In the genomic region with DNA sequence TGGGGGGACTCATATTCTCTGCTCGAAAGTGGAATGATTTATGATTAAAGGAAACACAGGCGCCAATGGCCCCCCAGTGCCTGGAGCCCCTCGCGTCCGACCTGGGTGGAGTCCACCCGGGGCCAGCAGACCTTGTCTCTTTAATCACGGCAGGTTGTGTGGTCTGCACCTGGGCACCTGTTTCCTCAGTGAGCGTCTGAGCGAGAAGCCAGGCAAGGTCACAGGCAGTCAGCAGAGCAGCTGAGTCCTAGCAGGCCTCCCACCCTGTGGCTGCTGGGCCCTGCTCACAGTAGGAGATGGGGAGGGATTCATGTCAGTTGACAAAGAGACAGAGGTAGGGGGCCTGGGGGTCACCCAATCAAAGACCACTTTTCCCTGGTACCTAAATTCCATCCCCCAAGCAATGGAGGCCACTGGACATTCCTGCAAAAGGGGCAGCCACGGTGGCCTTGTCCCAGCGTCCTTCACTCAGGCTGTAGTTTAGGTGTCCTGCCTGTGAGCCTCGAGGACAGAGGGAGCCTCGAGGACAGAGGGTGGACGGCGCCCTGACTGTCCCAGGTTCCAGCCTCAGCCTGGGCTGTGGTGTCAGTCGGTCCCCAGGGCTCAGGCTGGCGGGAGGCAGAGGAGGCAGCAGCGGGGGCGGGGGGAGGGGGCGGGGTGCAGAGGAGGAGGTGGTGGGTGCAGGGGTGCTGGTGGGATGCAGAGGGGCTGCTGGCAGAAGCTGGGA, we compare ENCODE assay signal across 1 cellular context.
TF ChIP-seq lines count a peak whose summit lies in the region.

No MANE protein-coding gene starts in this region.

TF ChIP-seq in WTC11, 78 proteins besides CTCF, POLR2A, EP300 and RAD21 (continued from another document):
- TF ChIP-seq OVOL2 (CRISPR knock-in tag; IDR thresholded peaks at IDR 0.05; ENCODE audit: borderline replicate concordance) (no peak), CBFB (CRISPR knock-in tag; IDR thresholded peaks at IDR 0.05; ENCODE audit: low read depth) (no peak), SOX15 (CRISPR knock-in tag; IDR thresholded peaks at IDR 0.05) (no peak), FOXK1 (CRISPR knock-in tag; IDR thresholded peaks at IDR 0.05) (no peak), HMGA2 (CRISPR knock-in tag; IDR thresholded peaks at IDR 0.05) (no peak), NR1H2 (CRISPR knock-in tag; IDR thresholded peaks at IDR 0.05) (no peak)
- TF ChIP-seq, protein P1, sequence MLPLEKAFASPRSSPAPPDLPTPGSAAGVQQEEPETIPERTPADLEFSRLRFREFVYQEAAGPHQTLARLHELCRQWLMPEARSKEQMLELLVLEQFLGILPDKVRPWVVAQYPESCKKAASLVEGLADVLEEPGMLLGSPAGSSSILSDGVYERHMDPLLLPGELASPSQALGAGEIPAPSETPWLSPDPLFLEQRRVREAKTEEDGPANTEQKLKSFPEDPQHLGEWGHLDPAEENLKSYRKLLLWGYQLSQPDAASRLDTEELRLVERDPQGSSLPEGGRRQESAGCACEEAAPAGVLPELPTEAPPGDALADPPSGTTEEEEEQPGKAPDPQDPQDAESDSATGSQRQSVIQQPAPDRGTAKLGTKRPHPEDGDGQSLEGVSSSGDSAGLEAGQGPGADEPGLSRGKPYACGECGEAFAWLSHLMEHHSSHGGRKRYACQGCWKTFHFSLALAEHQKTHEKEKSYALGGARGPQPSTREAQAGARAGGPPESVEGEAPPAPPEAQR (CRISPR knock-in tag; IDR thresholded peaks at IDR 0.05), result no peak
- TF ChIP-seq, protein P2, sequence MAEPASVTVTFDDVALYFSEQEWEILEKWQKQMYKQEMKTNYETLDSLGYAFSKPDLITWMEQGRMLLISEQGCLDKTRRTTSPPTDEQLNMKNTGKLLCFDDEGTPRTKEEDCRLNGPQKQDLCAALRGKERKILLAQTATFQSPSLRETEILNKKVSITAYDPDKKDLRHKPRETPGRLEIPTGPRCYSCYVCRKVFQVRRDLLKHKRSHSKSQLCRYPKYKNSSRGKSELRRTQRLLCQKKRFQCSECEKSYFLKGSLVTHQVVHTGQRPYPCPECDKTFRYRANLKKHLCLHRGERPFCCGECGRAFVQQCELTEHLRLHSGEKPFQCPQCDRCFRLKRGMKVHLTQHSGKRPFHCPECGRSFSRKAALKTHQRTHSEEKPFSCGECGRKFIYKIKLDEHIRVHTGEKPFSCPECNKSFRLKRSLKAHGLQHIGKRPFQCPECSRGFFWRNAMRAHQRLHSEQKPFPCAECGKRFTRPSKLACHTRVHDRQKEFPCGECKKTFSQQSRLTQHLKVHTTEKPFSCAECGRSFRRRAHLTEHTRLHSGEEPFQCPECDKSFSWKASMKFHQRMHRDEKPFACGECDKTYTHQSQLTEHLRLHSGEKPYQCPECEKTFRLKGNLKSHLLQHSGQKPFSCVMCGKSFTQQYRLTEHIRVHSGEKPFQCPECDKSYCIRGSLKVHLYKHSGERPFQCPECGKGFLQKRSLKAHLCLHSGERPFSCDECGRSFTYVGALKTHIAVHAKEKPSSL (CRISPR knock-in tag; conservative IDR thresholded peaks at IDR 0.05), result no peak
